8 cellular contexts compared by ENCODE assay signal in genomic region chr18:23136326-23137092, GRCh38. TPM values are rescaled to one million over a fixed set of nuclear protein-coding genes. Genes with fewer than 3 reads are reported as not detected.
DNase-seq lines count a peak whose midpoint lies in the region; ATAC-seq and TF ChIP-seq lines count a peak whose summit lies in the region.

No MANE protein-coding gene starts in this region.

- H3K36me3 ChIP-seq in NT2/D1 (ENCODE audit: insufficient read depth, insufficient read length, low read length): peaks cover 3% of the 10 kb centered on the region

- H3K9me3 Mint-ChIP-seq in CD14-positive monocyte: peaks cover 0 to 21% (median 9%) of the 10 kb centered on the region in 7 donors
- no peaks in the 10 kb centered on the region for H3K9me3 Mint-ChIP-seq in central memory CD8-positive, alpha-beta T cell
- no peaks in the 10 kb centered on the region for H3K9me3 Mint-ChIP-seq in stimulated activated memory B cell treated with anti-CD40 and anti-IgM and Interleukin-4, amounts not matched to agents 10 μg/mL and 1 μg/mL and 100 μg/mL, for 72 hours

- H3K4me3 Mint-ChIP-seq in CD14-positive monocyte: peak overlapping the region; percentile 77 to 89
- H3K4me3 Mint-ChIP-seq in central memory CD8-positive, alpha-beta T cell: peak overlapping the region; percentile 56
- H3K4me3 Mint-ChIP-seq in stimulated activated memory B cell treated with anti-CD40 and anti-IgM and Interleukin-4, amounts not matched to agents 10 μg/mL and 1 μg/mL and 100 μg/mL, for 72 hours: peak overlapping the region; percentile 73

- H3K4me1 Mint-ChIP-seq in CD14-positive monocyte: peaks cover 20% of the 10 kb centered on the region
- peaks cover 14% of the 10 kb centered on the region for H3K4me1 Mint-ChIP-seq in central memory CD8-positive, alpha-beta T cell
- peaks cover 38% of the 10 kb centered on the region for H3K4me1 Mint-ChIP-seq in stimulated activated memory B cell treated with anti-CD40 and anti-IgM and Interleukin-4, amounts not matched to agents 10 μg/mL and 1 μg/mL and 100 μg/mL, for 72 hours

- peaks cover 6% of the 10 kb centered on the region for H3K4me1 ChIP-seq in NT2/D1 (ENCODE audit: insufficient read depth, insufficient read length)

- peaks cover 53 to 71% (median 55%) of the 10 kb centered on the region in 3 donors for H3K27me3 Mint-ChIP-seq in CD14-positive monocyte (ENCODE audit: low read depth in 3 of 3)
- H3K27me3 Mint-ChIP-seq in central memory CD8-positive, alpha-beta T cell: peaks cover 61% of the 10 kb centered on the region
- peaks cover 64% of the 10 kb centered on the region for H3K27me3 Mint-ChIP-seq in stimulated activated memory B cell treated with anti-CD40 and anti-IgM and Interleukin-4, amounts not matched to agents 10 μg/mL and 1 μg/mL and 100 μg/mL, for 72 hours

- peak overlapping the region; percentile 77 for H3K4me3 ChIP-seq in NT2/D1 (ENCODE audit: insufficient read length, low read depth)

- no peak for TF ChIP-seq CTCF in CD14-positive monocyte (IDR thresholded peaks at IDR 0.05)

- H3K27me3 ChIP-seq in NT2/D1 (ENCODE audit: insufficient read depth, insufficient read length): peaks cover 13% of the 10 kb centered on the region

- peaks cover 5 to 9% of the 10 kb centered on the region in 2 donors for H3K36me3 Mint-ChIP-seq in CD14-positive monocyte
- H3K36me3 Mint-ChIP-seq in central memory CD8-positive, alpha-beta T cell (ENCODE audit: insufficient read depth): peaks cover 1% of the 10 kb centered on the region
- no peaks in the 10 kb centered on the region for H3K36me3 Mint-ChIP-seq in stimulated activated memory B cell treated with anti-CD40 and anti-IgM and Interleukin-4, amounts not matched to agents 10 μg/mL and 1 μg/mL and 100 μg/mL, for 72 hours

- intact Hi-C loops in CD14-positive monocyte (cut with micrococcal nuclease): loop anchor here in 1 of 2 donors (10.0 kb wide), 2 partner anchors 88 to 118 kb away; no protein-coding TSS in a partner anchor

- peak overlapping the region; percentile 84 for H3K9ac ChIP-seq in NT2/D1 (ENCODE audit: insufficient read length, low read depth)

- H3K27ac Mint-ChIP-seq in CD14-positive monocyte: no peak overlapping the region
- no peak overlapping the region for H3K27ac Mint-ChIP-seq in central memory CD8-positive, alpha-beta T cell (ENCODE audit: low read depth)
- H3K27ac Mint-ChIP-seq in stimulated activated memory B cell treated with anti-CD40 and anti-IgM and Interleukin-4, amounts not matched to agents 10 μg/mL and 1 μg/mL and 100 μg/mL, for 72 hours: peak overlapping the region; percentile 42

- ATAC-seq in GM19463 (IDR thresholded peaks at IDR 0.05; ENCODE audit: unreplicated experiment) (peak; percentile 15), left lobe of liver (peak; percentile 37)
- ATAC-seq in central memory CD8-positive, alpha-beta T cell (replicated peaks; ENCODE audit: extremely low read depth, poor library complexity, severe bottlenecking): no peak
- ATAC-seq in stimulated activated memory B cell treated with anti-CD40 and anti-IgM and Interleukin-4, amounts not matched to agents 10 μg/mL and 1 μg/mL and 100 μg/mL, for 72 hours: no peak

- no peaks in the 10 kb centered on the region for H3K9me3 ChIP-seq in NT2/D1 (ENCODE audit: insufficient read depth, low read length)

- DNase-seq in CD14-positive monocyte (ENCODE audit: low spot score): peak; percentile 55
- DNase-seq in NT2/D1 (ENCODE audit: low read depth, low spot score): no peak
- DNase-seq in central memory CD8-positive, alpha-beta T cell (ENCODE audit: low spot score in 2 of 2): no peak
- peak; percentile 63 for DNase-seq in left lobe of liver (ENCODE audit: low spot score)
- DNase-seq in occipital lobe (lab: John Stamatoyannopoulos, UW): no peak
- no peak for DNase-seq in GF-D8 (lab: John Stamatoyannopoulos, UW)

RNA-seq across cellular contexts. Expression of gene CABLES1, which starts 1.2 kb away (rescaled TPM):
- under 1 TPM in 1 of 2 donors, not detected in 1; 0.09 TPM for polyA plus RNA-seq in CD14-positive monocyte
- total RNA-seq in left lobe of liver: 12.8 TPM
- 6.7 TPM for total RNA-seq in occipital lobe

Comparison
In these comparisons a context has a peak if more than half of its experiments do, and no peak if none do; other contexts are left out.
1. DNase-seq: peak in CD14-positive monocyte (single experiment) and left lobe of liver (single experiment); none in NT2/D1 (single experiment), central memory CD8-positive, alpha-beta T cell (0 of 2), occipital lobe (single experiment) and GF-D8 (single experiment).
2. ATAC-seq: peak in GM19463 (single experiment) and left lobe of liver (single experiment); none in central memory CD8-positive, alpha-beta T cell (single experiment) and stimulated activated memory B cell treated with anti-CD40 and anti-IgM and Interleukin-4, amounts not matched to agents 10 μg/mL and 1 μg/mL and 100 μg/mL, for 72 hours (single experiment).
3. Peak in every context shown above with its lines, with median percentiles within 50 percentile points of each other: H3K4me3 Mint-ChIP-seq.